In genomic region chr22:20418211-20418788, GRCh38 we compare ENCODE assay signal across 1 cellular context.
TF ChIP-seq lines count a peak whose summit lies in the region.

No MANE protein-coding gene starts in this region.

TF ChIP-seq in H1, 55 proteins besides CTCF, POLR2A, EP300 and RAD21 (continued from another document):
- 0 out of 2 replicates have a peak, but pooled peaks have one; percentile 13 for TF ChIP-seq TCF12 (IDR thresholded peaks at IDR 0.05; ENCODE audit: low read depth, low read length)
- no peak for TF ChIP-seq USF2 (IDR thresholded peaks at IDR 0.05; ENCODE audit: low read length)
- peak; percentile 37 for TF ChIP-seq TAF7 (optimal IDR thresholded peaks at IDR 0.05; ENCODE audit: borderline replicate concordance, low read depth, low read length)
- TF ChIP-seq SP1 (IDR thresholded peaks at IDR 0.05; ENCODE audit: low read depth, low read length) = no peak
- peak; percentile 27 for TF ChIP-seq ASH2L (IDR thresholded peaks at IDR 0.05; ENCODE audit: low read length)
- TF ChIP-seq ATF2 (IDR thresholded peaks at IDR 0.05; ENCODE audit: low read length) = no peak
- no peak for TF ChIP-seq TBP (IDR thresholded peaks at IDR 0.05; ENCODE audit: low read depth, low read length)
- TF ChIP-seq CTBP2 (IDR thresholded peaks at IDR 0.05; ENCODE audit: borderline replicate concordance, insufficient read depth, insufficient read length, low read length) = no peak
- TF ChIP-seq MAX (IDR thresholded peaks at IDR 0.05) = peak; percentile 79
- peak; percentile 81 for TF ChIP-seq E2F6 (IDR thresholded peaks at IDR 0.05)
- no peak for TF ChIP-seq RNF2 (IDR thresholded peaks at IDR 0.05; ENCODE audit: borderline replicate concordance, low read depth, low read length, missing control alignments, poor library complexity, severe bottlenecking)
- TF ChIP-seq RFX5 (IDR thresholded peaks at IDR 0.05; ENCODE audit: borderline replicate concordance, low read depth, low read length) = no peak
- no peak for TF ChIP-seq BACH1 (IDR thresholded peaks at IDR 0.05; ENCODE audit: low read length)
- TF ChIP-seq KDM4A (IDR thresholded peaks at IDR 0.05; ENCODE audit: low read depth, low read length, severe bottlenecking) = peak; percentile 90
- no peak for TF ChIP-seq RXRA (IDR thresholded peaks at IDR 0.05; ENCODE audit: insufficient read depth, low read depth, low read length)
TF ChIP-seq in H1: peak in this region for 7.
